In the genomic region with DNA sequence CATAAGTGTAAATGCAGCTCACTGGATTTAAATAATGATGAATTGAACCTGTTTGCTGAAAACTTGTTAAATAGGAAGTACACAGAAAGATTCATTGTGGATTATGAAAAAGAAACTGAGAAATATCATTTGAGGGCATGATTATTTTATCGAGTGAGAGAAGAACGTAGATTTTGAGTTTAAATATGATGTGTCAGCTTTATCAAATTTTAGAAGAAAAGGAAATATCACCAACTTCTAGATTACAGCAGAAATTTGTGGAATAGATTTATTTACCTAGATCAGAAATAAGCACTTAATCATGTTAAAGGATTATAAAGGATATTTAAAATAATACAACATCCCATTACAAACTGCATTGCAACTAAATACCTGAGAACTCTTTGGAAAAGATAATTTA, we compare ENCODE assay signal across 31 cellular contexts.
"Had no signal": no experiment of that assay in that cellular context is flagged by ENCODE, and none has a peak within 500 bp of the region (broad histone marks: within the 10 kb centered on the region; RNA-seq: fewer than 3 reads in every experiment).

No MANE protein-coding gene starts in this region.

- ATAC-seq: activated CD4-positive, alpha-beta T cell treated with anti-CD3 and anti-CD28 coated beads for 36 hours; activated CD4-positive, CD25-positive, alpha-beta regulatory T cell treated with anti-CD3 and anti-CD28 coated beads, Interleukin-2, amount 50 U/mL, for 24 hours; activated CD8-positive, alpha-beta memory T cell treated with anti-CD3 and anti-CD28 coated beads, Interleukin-2, amount 10 ng/mL, durations not matched to agents 7 days and 5 days; activated CD8-positive, alpha-beta T cell treated with anti-CD3 and anti-CD28 coated beads, Interleukin-2, amount 10 ng/mL, durations not matched to agents 7 days and 5 days; activated naive CD4-positive, alpha-beta T cell treated with anti-CD3 and anti-CD28 coated beads, Interleukin-2, amount 50 U/mL, for 72 hours; gastroesophageal sphincter; heart right ventricle; T-helper 17 cell had no signal

- H3K9me3 ChIP-seq: ascending aorta, breast epithelium, colonic mucosa, esophagus squamous epithelium, gastroesophageal sphincter, heart right ventricle had no signal

- H3K27ac ChIP-seq: ascending aorta, breast epithelium, cardiac muscle cell, colonic mucosa, epithelial cell of prostate, esophagus squamous epithelium, gastroesophageal sphincter, heart right ventricle, WERI-Rb-1 had no signal

- H3K4me1 ChIP-seq: ascending aorta, breast epithelium, colonic mucosa, esophagus squamous epithelium, gastroesophageal sphincter, heart right ventricle had no signal

- H3K36me3 ChIP-seq: ascending aorta, breast epithelium, cardiac muscle cell, colonic mucosa, esophagus squamous epithelium, gastroesophageal sphincter, heart right ventricle, WERI-Rb-1 had no signal

- FAIRE-seq: endometrium, endothelial cell of umbilical vein had no signal

- DNase-seq: activated B cell treated with CpG ODN at 0.5 μM for 24 hours; activated CD4-positive, alpha-beta memory T cell treated with anti-CD3 and anti-CD28 coated beads for 36 hours; activated CD4-positive, alpha-beta T cell treated with anti-CD3 and anti-CD28 coated beads for 36 hours; activated CD4-positive, alpha-beta T cell treated with anti-CD3 and anti-CD28 coated beads, Interleukin-2, amount 10 ng/mL, durations not matched to agents 24 days and 14 days; activated CD8-positive, alpha-beta memory T cell treated with anti-CD3 and anti-CD28 coated beads, Interleukin-2, amount 10 ng/mL, durations not matched to agents 7 days and 5 days; activated CD8-positive, alpha-beta memory T cell treated with anti-CD3 and anti-CD28 coated beads, Interleukin-2, amount 50 U/mL, for 4 hours; activated CD8-positive, alpha-beta T cell treated with anti-CD3 and anti-CD28 coated beads, Interleukin-2, amount 10 ng/mL, durations not matched to agents 7 days and 5 days; activated effector memory CD4-positive, alpha-beta T cell treated with anti-CD3 and anti-CD28 coated beads, Interleukin-2, amount 50 U/mL, for 16 hours; activated naive CD4-positive, alpha-beta T cell treated with anti-CD3 and anti-CD28 coated beads for 36 hours; activated naive CD8-positive, alpha-beta T cell treated with anti-CD3 and anti-CD28 coated beads, Interleukin-2, amount 10 ng/mL, durations not matched to agents 7 days and 5 days; activated T-cell treated with anti-CD3 and anti-CD28 coated beads, Interleukin-2, amount 50 U/mL, for 1 hour; activated T-cell treated with anti-CD3 and anti-CD28 coated beads, Interleukin-2, amount 50 U/mL, for 48 hours; central memory CD4-positive, alpha-beta T cell; cerebellar nuclear complex; colonic mucosa; effector CD8-positive, alpha-beta T cell; esophagus squamous epithelium; foreskin melanocyte; heart right ventricle; T-helper 17 cell; T1000; WERI-Rb-1 had no signal

- H3K4me3 ChIP-seq: ascending aorta, breast epithelium, cardiac muscle cell, colonic mucosa, esophagus squamous epithelium, gastroesophageal sphincter, heart right ventricle had no signal

- H3K27me3 ChIP-seq: ascending aorta, breast epithelium, cardiac muscle cell, colonic mucosa, esophagus squamous epithelium, gastroesophageal sphincter, heart right ventricle had no signal
